ENCODE assay signal across 9 cellular contexts in genomic region chr22:37420656-37421467, GRCh38. TPM values are rescaled to one million over a fixed set of nuclear protein-coding genes. Genes with fewer than 3 reads are reported as not detected.
DNase-seq lines count a peak whose midpoint lies in the region; ATAC-seq and TF ChIP-seq lines count a peak whose summit lies in the region.
"Had no signal": no experiment of that assay in that cellular context is flagged by ENCODE, and none has a peak within 500 bp of the region (broad histone marks: within the 10 kb centered on the region; RNA-seq: fewer than 3 reads in every experiment).

No MANE protein-coding gene starts in this region.

- peak overlapping the region; percentile 73 to 94 (median 85) for H3K4me3 Mint-ChIP-seq in CD8-positive, alpha-beta memory T cell
- peak overlapping the region; percentile 81 to 91 (median 82) for H3K4me3 Mint-ChIP-seq in nephron

- H3K9me3 Mint-ChIP-seq in CD8-positive, alpha-beta memory T cell: no peaks in the 10 kb centered on the region
- H3K9me3 Mint-ChIP-seq in nephron: no peaks in the 10 kb centered on the region

- CTCF ChIA-PET in CD8-positive, alpha-beta memory T cell (lab: Charles Lee): interaction anchor here (1.0 kb wide), 1 partner anchor 9 kb away, joined by 3 read pairs; no protein-coding TSS in a partner anchor

- no peaks in the 10 kb centered on the region for H3K9me3 ChIP-seq in CD8-positive, alpha-beta memory T cell (ENCODE audit: low read length)
- H3K9me3 ChIP-seq in ectodermal cell (ENCODE audit: control insufficient read depth, low read length) (no peaks in the 10 kb centered on the region), thyroid gland (no peaks in the 10 kb centered on the region)
- H3K9me3 ChIP-seq: left lung had no signal

- H3K27me3 Mint-ChIP-seq in CD8-positive, alpha-beta memory T cell: peaks cover 38 to 70% of the 10 kb centered on the region in 2 donors
- peaks cover 83% of the 10 kb centered on the region for H3K27me3 Mint-ChIP-seq in nephron (ENCODE audit: low read depth)

- no peaks in the 10 kb centered on the region for H3K36me3 Mint-ChIP-seq in CD8-positive, alpha-beta memory T cell
- no peaks in the 10 kb centered on the region for H3K36me3 Mint-ChIP-seq in nephron (ENCODE audit: low read depth)

- H3K27ac ChIP-seq in CD8-positive, alpha-beta memory T cell (ENCODE audit: low read depth, low read length): no peak overlapping the region
- H3K27ac ChIP-seq in ectodermal cell (ENCODE audit: insufficient read depth, low read depth, low read length, poor library complexity, severe bottlenecking) (no peak overlapping the region), thyroid gland (no peak overlapping the region)
- H3K27ac ChIP-seq: left lung had no signal

- intact Hi-C loops in thyroid gland (cut with DNase I): no loop called here

- H3K4me1 Mint-ChIP-seq in CD8-positive, alpha-beta memory T cell: peaks cover 24 to 32% (median 31%) of the 10 kb centered on the region in 3 donors
- H3K4me1 Mint-ChIP-seq in nephron: peaks cover 30% of the 10 kb centered on the region

- H3K27ac Mint-ChIP-seq in CD8-positive, alpha-beta memory T cell: peak overlapping the region in 1 of 8 donors; percentile 30
- H3K27ac Mint-ChIP-seq in nephron: no peak overlapping the region

- no peak for DNase-seq in CD8-positive, alpha-beta memory T cell
- DNase-seq in NOMO-1 treated with DMSO at 0.1 percent for 48 hours (lab: John Stamatoyannopoulos, UW; ENCODE audit: unreplicated experiment) (peak; percentile 43), thyroid gland (no peak), NCI-H2107 treated with DMSO at 0.1 percent for 48 hours (lab: John Stamatoyannopoulos, UW; ENCODE audit: unreplicated experiment) (no peak)

- H3K4me1 ChIP-seq in CD8-positive, alpha-beta memory T cell (ENCODE audit: insufficient read depth, low read length): peaks cover 12% of the 10 kb centered on the region
- H3K4me1 ChIP-seq in ectodermal cell (ENCODE audit: control insufficient read depth, insufficient read depth, low read length): peaks cover 37% of the 10 kb centered on the region
- no peaks in the 10 kb centered on the region for H3K4me1 ChIP-seq in thyroid gland

- POLR2A ChIA-PET in CD8-positive, alpha-beta memory T cell (lab: Charles Lee): no interaction called here

- WGBS in ectodermal cell, 2 experiments: 59 to 61% methylated on average over 21 of the region's 21 CpGs
- WGBS in thyroid gland, 2 donors: 50 to 59% methylated on average over 21 of the region's 21 CpGs

- ATAC-seq in GM21526 (IDR thresholded peaks at IDR 0.05; ENCODE audit: low FRiP score, unreplicated experiment) (no peak), GM21825 (IDR thresholded peaks at IDR 0.05; ENCODE audit: unreplicated experiment) (no peak)

- H3K4me3 ChIP-seq in CD8-positive, alpha-beta memory T cell (ENCODE audit: low read length): peak overlapping the region; percentile 50
- peak overlapping the region; percentile 46 for H3K4me3 ChIP-seq in ectodermal cell (ENCODE audit: insufficient read depth, low read depth, low read length)
- no peak overlapping the region for H3K4me3 ChIP-seq in thyroid gland (replicated peaks in 1 of 3)

- H3K27me3 ChIP-seq in CD8-positive, alpha-beta memory T cell (ENCODE audit: insufficient read depth, low read length, poor library complexity, severe bottlenecking): peaks cover 3% of the 10 kb centered on the region
- H3K27me3 ChIP-seq in ectodermal cell (ENCODE audit: control insufficient read depth, insufficient read depth, low read length, poor library complexity, severe bottlenecking) (peaks cover 63% of the 10 kb centered on the region), thyroid gland (no peaks in the 10 kb centered on the region)

- TF ChIP-seq POLR2A in thyroid gland (IDR thresholded peaks at IDR 0.05): no peak

- no peaks in the 10 kb centered on the region for H3K36me3 ChIP-seq in CD8-positive, alpha-beta memory T cell (ENCODE audit: insufficient read depth, low read length)
- H3K36me3 ChIP-seq in ectodermal cell (ENCODE audit: control insufficient read depth, insufficient read depth, low read length): no peaks in the 10 kb centered on the region
- no peaks in the 10 kb centered on the region for H3K36me3 ChIP-seq in thyroid gland
- H3K36me3 ChIP-seq: left lung had no signal

- TF ChIP-seq CTCF in nephron (IDR thresholded peaks at IDR 0.05; ENCODE audit: unreplicated experiment in 3 of 3) (no peak), thyroid gland (IDR thresholded peaks at IDR 0.05) (no peak)

RNA-seq across cellular contexts. Expression of gene ELFN2, which starts 6.4 kb away (rescaled TPM):
- total RNA-seq in CD8-positive, alpha-beta memory T cell: under 1 TPM; 0.09 to 0.20 TPM
- 0.02 TPM for polyA plus RNA-seq in CD8-positive, alpha-beta memory T cell
- 1.5 TPM for polyA plus RNA-seq in ectodermal cell (2013, experiment 1 of 4)
- polyA plus RNA-seq in ectodermal cell (2013, experiment 2 of 4): 0.92 TPM
- polyA plus RNA-seq in ectodermal cell (2013, experiment 3 of 4): 1.3 TPM
- 1.9 TPM for polyA plus RNA-seq in ectodermal cell (2013, experiment 4 of 4)
- under 1 TPM in 1 of 4 donors, not detected in 3; 0.05 TPM for total RNA-seq in thyroid gland

Comparison
In these comparisons a context has a peak if more than half of its experiments do, and no peak if none do; other contexts are left out.
1. H3K4me3 ChIP-seq: peak in CD8-positive, alpha-beta memory T cell (single experiment) and ectodermal cell (single experiment); none in thyroid gland (0 of 3).